1 cellular context compared by ENCODE assay signal in the genomic region with DNA sequence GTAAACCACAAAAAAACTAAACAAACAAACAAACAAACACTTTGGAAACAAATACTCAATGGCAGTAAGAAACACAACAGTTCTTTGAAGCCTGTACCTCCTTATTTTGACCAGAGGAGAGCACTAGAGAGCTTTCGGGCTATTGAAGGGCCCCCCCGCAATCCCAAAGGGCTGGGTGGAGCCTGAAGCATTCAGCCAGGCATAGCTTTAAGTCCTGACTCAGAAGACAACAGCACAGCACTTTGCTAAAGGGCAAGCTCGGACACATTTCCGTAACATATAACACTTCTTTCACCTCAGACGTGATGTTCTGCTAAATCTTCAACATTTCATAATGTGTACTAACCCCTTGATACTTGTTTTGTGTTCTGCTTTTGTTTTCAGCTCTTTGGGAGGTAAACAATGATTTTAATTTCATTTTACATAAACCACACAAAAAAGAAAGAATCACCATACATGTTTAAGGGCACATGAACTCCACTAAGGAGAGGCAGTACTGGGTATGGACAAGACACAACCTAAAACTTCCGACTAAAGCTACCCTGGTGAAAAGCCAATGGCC.
TF ChIP-seq lines count a peak whose summit lies in the region.

No MANE protein-coding gene starts in this region.

TF ChIP-seq in GM12878, 131 proteins besides CTCF, POLR2A, EP300 and RAD21 (continued from another document and continues in another):
- TF ChIP-seq MYC (IDR thresholded peaks at IDR 0.05; ENCODE audit: insufficient read depth, insufficient read length, insufficient replicate concordance, low read length, severe bottlenecking) (no peak), YBX1 (IDR thresholded peaks at IDR 0.05) (no peak), SMAD5 (IDR thresholded peaks at IDR 0.05; ENCODE audit: low read depth) (no peak), STAT1 (conservative IDR thresholded peaks at IDR 0.05) (peak; percentile 86; the same call in 1 of the 2 replicates), RUNX3 (IDR thresholded peaks at IDR 0.05; ENCODE audit: low read length) (peak; percentile 41; the same call in 1 of the 2 replicates), FOXK2 (IDR thresholded peaks at IDR 0.05) (no peak), MTA3 (IDR thresholded peaks at IDR 0.05; ENCODE audit: borderline replicate concordance, low read length) (no peak), POLR2AphosphoS5 (IDR thresholded peaks at IDR 0.05; ENCODE audit: low read length) (no peak), HDAC6 (IDR thresholded peaks at IDR 0.05; ENCODE audit: unreplicated experiment) (no peak), TCF12 (IDR thresholded peaks at IDR 0.05; ENCODE audit: low read depth, low read length) (0 out of 2 replicates have a peak, but pooled peaks have one; percentile 7), SP1 (IDR thresholded peaks at IDR 0.05; ENCODE audit: low read depth, low read length) (peak; percentile 44), ZNF217 (IDR thresholded peaks at IDR 0.05) (no peak), POU2F2 (IDR thresholded peaks at IDR 0.05; ENCODE audit: borderline replicate concordance, low read depth, low read length) (peak; percentile 49; the same call in 1 of the 3 replicates), SUPT20H (IDR thresholded peaks at IDR 0.05; ENCODE audit: borderline replicate concordance, control insufficient read depth, low read depth, low read length) (no peak), RBBP5 (conservative IDR thresholded peaks at IDR 0.05) (no peak), RAD51 (IDR thresholded peaks at IDR 0.05) (no peak), KAT2A (conservative IDR thresholded peaks at IDR 0.05; ENCODE audit: control insufficient read depth, low read depth, low read length) (no peak), SUZ12 (IDR thresholded peaks at IDR 0.05; ENCODE audit: unreplicated experiment) (no peak), BRCA1 (IDR thresholded peaks at IDR 0.05; ENCODE audit: low read depth, low read length) (no peak), KLF5 (IDR thresholded peaks at IDR 0.05; ENCODE audit: partially characterized antibody) (no peak), ZNF622 (IDR thresholded peaks at IDR 0.05) (no peak), PML (IDR thresholded peaks at IDR 0.05; ENCODE audit: low read length) (no peak), RCOR1 (conservative IDR thresholded peaks at IDR 0.05; ENCODE audit: low read depth, low read length) (no peak), SPI1 (IDR thresholded peaks at IDR 0.05; ENCODE audit: borderline replicate concordance, insufficient read depth, low read depth, low read length) (no peak), NBN (IDR thresholded peaks at IDR 0.05) (peak; percentile 78), BACH1 (IDR thresholded peaks at IDR 0.05; ENCODE audit: borderline replicate concordance) (no peak), MEF2B (IDR thresholded peaks at IDR 0.05; ENCODE audit: partially characterized antibody, poor library complexity, severe bottlenecking) (peak; percentile 36), RB1 (IDR thresholded peaks at IDR 0.05; ENCODE audit: borderline replicate concordance) (no peak; the same call in 1 of the 2 replicates), CREB1 (IDR thresholded peaks at IDR 0.05; ENCODE audit: low read depth) (no peak), YY1 (IDR thresholded peaks at IDR 0.05; ENCODE audit: low read depth, low read length) (peak; percentile 78)
- TF ChIP-seq, protein P1, sequence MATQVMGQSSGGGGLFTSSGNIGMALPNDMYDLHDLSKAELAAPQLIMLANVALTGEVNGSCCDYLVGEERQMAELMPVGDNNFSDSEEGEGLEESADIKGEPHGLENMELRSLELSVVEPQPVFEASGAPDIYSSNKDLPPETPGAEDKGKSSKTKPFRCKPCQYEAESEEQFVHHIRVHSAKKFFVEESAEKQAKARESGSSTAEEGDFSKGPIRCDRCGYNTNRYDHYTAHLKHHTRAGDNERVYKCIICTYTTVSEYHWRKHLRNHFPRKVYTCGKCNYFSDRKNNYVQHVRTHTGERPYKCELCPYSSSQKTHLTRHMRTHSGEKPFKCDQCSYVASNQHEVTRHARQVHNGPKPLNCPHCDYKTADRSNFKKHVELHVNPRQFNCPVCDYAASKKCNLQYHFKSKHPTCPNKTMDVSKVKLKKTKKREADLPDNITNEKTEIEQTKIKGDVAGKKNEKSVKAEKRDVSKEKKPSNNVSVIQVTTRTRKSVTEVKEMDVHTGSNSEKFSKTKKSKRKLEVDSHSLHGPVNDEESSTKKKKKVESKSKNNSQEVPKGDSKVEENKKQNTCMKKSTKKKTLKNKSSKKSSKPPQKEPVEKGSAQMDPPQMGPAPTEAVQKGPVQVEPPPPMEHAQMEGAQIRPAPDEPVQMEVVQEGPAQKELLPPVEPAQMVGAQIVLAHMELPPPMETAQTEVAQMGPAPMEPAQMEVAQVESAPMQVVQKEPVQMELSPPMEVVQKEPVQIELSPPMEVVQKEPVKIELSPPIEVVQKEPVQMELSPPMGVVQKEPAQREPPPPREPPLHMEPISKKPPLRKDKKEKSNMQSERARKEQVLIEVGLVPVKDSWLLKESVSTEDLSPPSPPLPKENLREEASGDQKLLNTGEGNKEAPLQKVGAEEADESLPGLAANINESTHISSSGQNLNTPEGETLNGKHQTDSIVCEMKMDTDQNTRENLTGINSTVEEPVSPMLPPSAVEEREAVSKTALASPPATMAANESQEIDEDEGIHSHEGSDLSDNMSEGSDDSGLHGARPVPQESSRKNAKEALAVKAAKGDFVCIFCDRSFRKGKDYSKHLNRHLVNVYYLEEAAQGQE (IDR thresholded peaks at IDR 0.05; ENCODE audit: low read depth, low read length), result no peak
- TF ChIP-seq, protein P2, sequence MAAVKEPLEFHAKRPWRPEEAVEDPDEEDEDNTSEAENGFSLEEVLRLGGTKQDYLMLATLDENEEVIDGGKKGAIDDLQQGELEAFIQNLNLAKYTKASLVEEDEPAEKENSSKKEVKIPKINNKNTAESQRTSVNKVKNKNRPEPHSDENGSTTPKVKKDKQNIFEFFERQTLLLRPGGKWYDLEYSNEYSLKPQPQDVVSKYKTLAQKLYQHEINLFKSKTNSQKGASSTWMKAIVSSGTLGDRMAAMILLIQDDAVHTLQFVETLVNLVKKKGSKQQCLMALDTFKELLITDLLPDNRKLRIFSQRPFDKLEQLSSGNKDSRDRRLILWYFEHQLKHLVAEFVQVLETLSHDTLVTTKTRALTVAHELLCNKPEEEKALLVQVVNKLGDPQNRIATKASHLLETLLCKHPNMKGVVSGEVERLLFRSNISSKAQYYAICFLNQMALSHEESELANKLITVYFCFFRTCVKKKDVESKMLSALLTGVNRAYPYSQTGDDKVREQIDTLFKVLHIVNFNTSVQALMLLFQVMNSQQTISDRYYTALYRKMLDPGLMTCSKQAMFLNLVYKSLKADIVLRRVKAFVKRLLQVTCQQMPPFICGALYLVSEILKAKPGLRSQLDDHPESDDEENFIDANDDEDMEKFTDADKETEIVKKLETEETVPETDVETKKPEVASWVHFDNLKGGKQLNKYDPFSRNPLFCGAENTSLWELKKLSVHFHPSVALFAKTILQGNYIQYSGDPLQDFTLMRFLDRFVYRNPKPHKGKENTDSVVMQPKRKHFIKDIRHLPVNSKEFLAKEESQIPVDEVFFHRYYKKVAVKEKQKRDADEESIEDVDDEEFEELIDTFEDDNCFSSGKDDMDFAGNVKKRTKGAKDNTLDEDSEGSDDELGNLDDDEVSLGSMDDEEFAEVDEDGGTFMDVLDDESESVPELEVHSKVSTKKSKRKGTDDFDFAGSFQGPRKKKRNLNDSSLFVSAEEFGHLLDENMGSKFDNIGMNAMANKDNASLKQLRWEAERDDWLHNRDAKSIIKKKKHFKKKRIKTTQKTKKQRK (IDR thresholded peaks at IDR 0.05; ENCODE audit: low read depth, low read length), result no peak
- TF ChIP-seq, protein P3, sequence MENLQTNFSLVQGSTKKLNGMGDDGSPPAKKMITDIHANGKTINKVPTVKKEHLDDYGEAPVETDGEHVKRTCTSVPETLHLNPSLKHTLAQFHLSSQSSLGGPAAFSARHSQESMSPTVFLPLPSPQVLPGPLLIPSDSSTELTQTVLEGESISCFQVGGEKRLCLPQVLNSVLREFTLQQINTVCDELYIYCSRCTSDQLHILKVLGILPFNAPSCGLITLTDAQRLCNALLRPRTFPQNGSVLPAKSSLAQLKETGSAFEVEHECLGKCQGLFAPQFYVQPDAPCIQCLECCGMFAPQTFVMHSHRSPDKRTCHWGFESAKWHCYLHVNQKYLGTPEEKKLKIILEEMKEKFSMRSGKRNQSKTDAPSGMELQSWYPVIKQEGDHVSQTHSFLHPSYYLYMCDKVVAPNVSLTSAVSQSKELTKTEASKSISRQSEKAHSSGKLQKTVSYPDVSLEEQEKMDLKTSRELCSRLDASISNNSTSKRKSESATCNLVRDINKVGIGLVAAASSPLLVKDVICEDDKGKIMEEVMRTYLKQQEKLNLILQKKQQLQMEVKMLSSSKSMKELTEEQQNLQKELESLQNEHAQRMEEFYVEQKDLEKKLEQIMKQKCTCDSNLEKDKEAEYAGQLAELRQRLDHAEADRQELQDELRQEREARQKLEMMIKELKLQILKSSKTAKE (IDR thresholded peaks at IDR 0.05; ENCODE audit: low read depth, poor library complexity, severe bottlenecking), result peak; percentile 48
- TF ChIP-seq, protein P4, sequence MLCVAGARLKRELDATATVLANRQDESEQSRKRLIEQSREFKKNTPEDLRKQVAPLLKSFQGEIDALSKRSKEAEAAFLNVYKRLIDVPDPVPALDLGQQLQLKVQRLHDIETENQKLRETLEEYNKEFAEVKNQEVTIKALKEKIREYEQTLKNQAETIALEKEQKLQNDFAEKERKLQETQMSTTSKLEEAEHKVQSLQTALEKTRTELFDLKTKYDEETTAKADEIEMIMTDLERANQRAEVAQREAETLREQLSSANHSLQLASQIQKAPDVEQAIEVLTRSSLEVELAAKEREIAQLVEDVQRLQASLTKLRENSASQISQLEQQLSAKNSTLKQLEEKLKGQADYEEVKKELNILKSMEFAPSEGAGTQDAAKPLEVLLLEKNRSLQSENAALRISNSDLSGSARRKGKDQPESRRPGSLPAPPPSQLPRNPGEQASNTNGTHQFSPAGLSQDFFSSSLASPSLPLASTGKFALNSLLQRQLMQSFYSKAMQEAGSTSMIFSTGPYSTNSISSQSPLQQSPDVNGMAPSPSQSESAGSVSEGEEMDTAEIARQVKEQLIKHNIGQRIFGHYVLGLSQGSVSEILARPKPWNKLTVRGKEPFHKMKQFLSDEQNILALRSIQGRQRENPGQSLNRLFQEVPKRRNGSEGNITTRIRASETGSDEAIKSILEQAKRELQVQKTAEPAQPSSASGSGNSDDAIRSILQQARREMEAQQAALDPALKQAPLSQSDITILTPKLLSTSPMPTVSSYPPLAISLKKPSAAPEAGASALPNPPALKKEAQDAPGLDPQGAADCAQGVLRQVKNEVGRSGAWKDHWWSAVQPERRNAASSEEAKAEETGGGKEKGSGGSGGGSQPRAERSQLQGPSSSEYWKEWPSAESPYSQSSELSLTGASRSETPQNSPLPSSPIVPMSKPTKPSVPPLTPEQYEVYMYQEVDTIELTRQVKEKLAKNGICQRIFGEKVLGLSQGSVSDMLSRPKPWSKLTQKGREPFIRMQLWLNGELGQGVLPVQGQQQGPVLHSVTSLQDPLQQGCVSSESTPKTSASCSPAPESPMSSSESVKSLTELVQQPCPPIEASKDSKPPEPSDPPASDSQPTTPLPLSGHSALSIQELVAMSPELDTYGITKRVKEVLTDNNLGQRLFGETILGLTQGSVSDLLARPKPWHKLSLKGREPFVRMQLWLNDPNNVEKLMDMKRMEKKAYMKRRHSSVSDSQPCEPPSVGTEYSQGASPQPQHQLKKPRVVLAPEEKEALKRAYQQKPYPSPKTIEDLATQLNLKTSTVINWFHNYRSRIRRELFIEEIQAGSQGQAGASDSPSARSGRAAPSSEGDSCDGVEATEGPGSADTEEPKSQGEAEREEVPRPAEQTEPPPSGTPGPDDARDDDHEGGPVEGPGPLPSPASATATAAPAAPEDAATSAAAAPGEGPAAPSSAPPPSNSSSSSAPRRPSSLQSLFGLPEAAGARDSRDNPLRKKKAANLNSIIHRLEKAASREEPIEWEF (IDR thresholded peaks at IDR 0.05; ENCODE audit: insufficient replicate concordance, low read depth, low read length), result no peak
- TF ChIP-seq, protein P5, sequence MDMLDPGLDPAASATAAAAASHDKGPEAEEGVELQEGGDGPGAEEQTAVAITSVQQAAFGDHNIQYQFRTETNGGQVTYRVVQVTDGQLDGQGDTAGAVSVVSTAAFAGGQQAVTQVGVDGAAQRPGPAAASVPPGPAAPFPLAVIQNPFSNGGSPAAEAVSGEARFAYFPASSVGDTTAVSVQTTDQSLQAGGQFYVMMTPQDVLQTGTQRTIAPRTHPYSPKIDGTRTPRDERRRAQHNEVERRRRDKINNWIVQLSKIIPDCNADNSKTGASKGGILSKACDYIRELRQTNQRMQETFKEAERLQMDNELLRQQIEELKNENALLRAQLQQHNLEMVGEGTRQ (IDR thresholded peaks at IDR 0.05; ENCODE audit: borderline replicate concordance, low read depth, low read length), result no peak
- TF ChIP-seq, protein P6, sequence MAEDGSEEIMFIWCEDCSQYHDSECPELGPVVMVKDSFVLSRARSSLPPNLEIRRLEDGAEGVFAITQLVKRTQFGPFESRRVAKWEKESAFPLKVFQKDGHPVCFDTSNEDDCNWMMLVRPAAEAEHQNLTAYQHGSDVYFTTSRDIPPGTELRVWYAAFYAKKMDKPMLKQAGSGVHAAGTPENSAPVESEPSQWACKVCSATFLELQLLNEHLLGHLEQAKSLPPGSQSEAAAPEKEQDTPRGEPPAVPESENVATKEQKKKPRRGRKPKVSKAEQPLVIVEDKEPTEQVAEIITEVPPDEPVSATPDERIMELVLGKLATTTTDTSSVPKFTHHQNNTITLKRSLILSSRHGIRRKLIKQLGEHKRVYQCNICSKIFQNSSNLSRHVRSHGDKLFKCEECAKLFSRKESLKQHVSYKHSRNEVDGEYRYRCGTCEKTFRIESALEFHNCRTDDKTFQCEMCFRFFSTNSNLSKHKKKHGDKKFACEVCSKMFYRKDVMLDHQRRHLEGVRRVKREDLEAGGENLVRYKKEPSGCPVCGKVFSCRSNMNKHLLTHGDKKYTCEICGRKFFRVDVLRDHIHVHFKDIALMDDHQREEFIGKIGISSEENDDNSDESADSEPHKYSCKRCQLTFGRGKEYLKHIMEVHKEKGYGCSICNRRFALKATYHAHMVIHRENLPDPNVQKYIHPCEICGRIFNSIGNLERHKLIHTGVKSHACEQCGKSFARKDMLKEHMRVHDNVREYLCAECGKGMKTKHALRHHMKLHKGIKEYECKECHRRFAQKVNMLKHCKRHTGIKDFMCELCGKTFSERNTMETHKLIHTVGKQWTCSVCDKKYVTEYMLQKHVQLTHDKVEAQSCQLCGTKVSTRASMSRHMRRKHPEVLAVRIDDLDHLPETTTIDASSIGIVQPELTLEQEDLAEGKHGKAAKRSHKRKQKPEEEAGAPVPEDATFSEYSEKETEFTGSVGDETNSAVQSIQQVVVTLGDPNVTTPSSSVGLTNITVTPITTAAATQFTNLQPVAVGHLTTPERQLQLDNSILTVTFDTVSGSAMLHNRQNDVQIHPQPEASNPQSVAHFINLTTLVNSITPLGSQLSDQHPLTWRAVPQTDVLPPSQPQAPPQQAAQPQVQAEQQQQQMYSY (CRISPR knock-in tag; IDR thresholded peaks at IDR 0.05), result no peak
- TF ChIP-seq, protein P7, sequence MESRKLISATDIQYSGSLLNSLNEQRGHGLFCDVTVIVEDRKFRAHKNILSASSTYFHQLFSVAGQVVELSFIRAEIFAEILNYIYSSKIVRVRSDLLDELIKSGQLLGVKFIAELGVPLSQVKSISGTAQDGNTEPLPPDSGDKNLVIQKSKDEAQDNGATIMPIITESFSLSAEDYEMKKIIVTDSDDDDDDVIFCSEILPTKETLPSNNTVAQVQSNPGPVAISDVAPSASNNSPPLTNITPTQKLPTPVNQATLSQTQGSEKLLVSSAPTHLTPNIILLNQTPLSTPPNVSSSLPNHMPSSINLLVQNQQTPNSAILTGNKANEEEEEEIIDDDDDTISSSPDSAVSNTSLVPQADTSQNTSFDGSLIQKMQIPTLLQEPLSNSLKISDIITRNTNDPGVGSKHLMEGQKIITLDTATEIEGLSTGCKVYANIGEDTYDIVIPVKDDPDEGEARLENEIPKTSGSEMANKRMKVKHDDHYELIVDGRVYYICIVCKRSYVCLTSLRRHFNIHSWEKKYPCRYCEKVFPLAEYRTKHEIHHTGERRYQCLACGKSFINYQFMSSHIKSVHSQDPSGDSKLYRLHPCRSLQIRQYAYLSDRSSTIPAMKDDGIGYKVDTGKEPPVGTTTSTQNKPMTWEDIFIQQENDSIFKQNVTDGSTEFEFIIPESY (IDR thresholded peaks at IDR 0.05), result no peak
